In genomic region chr1:6481820-6482471, GRCh38 we compare ENCODE assay signal across 26 cellular contexts. TPM values are rescaled to one million over a fixed set of nuclear protein-coding genes. Genes with fewer than 3 reads are reported as not detected.
DNase-seq lines count a peak whose midpoint lies in the region; ATAC-seq and TF ChIP-seq lines count a peak whose summit lies in the region.
"Had no signal": no experiment of that assay in that cellular context is flagged by ENCODE, and none has a peak within 500 bp of the region (broad histone marks: within the 10 kb centered on the region; RNA-seq: fewer than 3 reads in every experiment).

No MANE protein-coding gene starts in this region.

- DNase-seq in DMS 273 (lab: John Stamatoyannopoulos, UW; ENCODE audit: unreplicated experiment), result peak; percentile 46
- no peak for DNase-seq in DMS 273 treated with DMSO at 0.1 percent for 48 hours (lab: John Stamatoyannopoulos, UW)
- peak; percentile 18 for DNase-seq in colonic mucosa
- DNase-seq in gastrocnemius medialis, result no peak
- DNase-seq in activated CD8-positive, alpha-beta T cell treated with anti-CD3 and anti-CD28 coated beads, Interleukin-2, amount 10 ng/mL, durations not matched to agents 7 days and 5 days, result no peak
- DNase-seq in endodermal cell, result no peak
- DNase-seq: Caco-2; CD8-positive, alpha-beta T cell; DMS79 treated with DMSO at 0.1 percent for 48 hours; Karpas-422; NCI-H1092; NCI-H1417 treated with DMSO at 0.1 percent for 48 hours; NCI-H1694 treated with DMSO at 0.1 percent for 48 hours; NCI-H2081; NCI-H524; NCI-H748 treated with DMSO at 0.1 percent for 48 hours; NK-92 treated with Interleukin-12 subunit alpha and Interleukin-12 subunit beta, amount 100 ng/mL, for 24 hours; PC-3 had no signal

- no peaks in the 10 kb centered on the region for H3K9me3 ChIP-seq in colonic mucosa
- no peaks in the 10 kb centered on the region for H3K9me3 ChIP-seq in gastrocnemius medialis
- H3K9me3 ChIP-seq in endodermal cell (ENCODE audit: control insufficient read depth, low read length), result no peaks in the 10 kb centered on the region
- H3K9me3 ChIP-seq: Caco-2, SJSA1 had no signal

- WGBS in endodermal cell (ENCODE audit: insufficient coverage in 1 of 2, insufficient read length in 1 of 2), 2 experiments, result 94 to 95% methylated on average over 11 to 13 of the region's 13 CpGs

- H3K4me1 ChIP-seq in colonic mucosa, result peaks cover 15% of the 10 kb centered on the region
- peaks cover 0 to 7% of the 10 kb centered on the region in 2 donors for H3K4me1 ChIP-seq in gastrocnemius medialis
- no peaks in the 10 kb centered on the region for H3K4me1 ChIP-seq in endodermal cell (ENCODE audit: control insufficient read depth, insufficient read depth, low read length)
- H3K4me1 ChIP-seq: SJSA1 had no signal

- H3K36me3 Mint-ChIP-seq in nephron (ENCODE audit: low read depth), result no peaks in the 10 kb centered on the region
- no peaks in the 10 kb centered on the region for H3K36me3 Mint-ChIP-seq in activated CD8-positive, alpha-beta T cell treated with anti-CD3 and anti-CD28 coated beads, Interleukin-2, amount 10 ng/mL, durations not matched to agents 7 days and 5 days (ENCODE audit: low read depth)
- peaks cover 5% of the 10 kb centered on the region for H3K36me3 Mint-ChIP-seq in endodermal cell (ENCODE audit: low read depth)
- H3K36me3 Mint-ChIP-seq: CD8-positive, alpha-beta T cell had no signal

- no peak for TF ChIP-seq POLR2A in gastrocnemius medialis (IDR thresholded peaks at IDR 0.05)

- no peak for TF ChIP-seq CTCF in colonic mucosa (IDR thresholded peaks at IDR 0.05)
- no peak for TF ChIP-seq CTCF in nephron (IDR thresholded peaks at IDR 0.05; ENCODE audit: unreplicated experiment in 3 of 3)
- TF ChIP-seq CTCF in gastrocnemius medialis (IDR thresholded peaks at IDR 0.05 in 4 of 5, conservative IDR thresholded peaks at IDR 0.05 in 1 of 5), result no peak
- TF ChIP-seq CTCF in endodermal cell (conservative IDR thresholded peaks at IDR 0.05), result no peak

- no peak for ATAC-seq in gastrocnemius medialis
- ATAC-seq in activated CD8-positive, alpha-beta T cell treated with anti-CD3 and anti-CD28 coated beads, Interleukin-2, amount 10 ng/mL, durations not matched to agents 7 days and 5 days, result no peak
- ATAC-seq: CD8-positive, alpha-beta T cell; HCT116; PC-3; Right ventricle myocardium inferior had no signal

- peak overlapping the region in 1 of 2 donors; percentile 9 for H3K9ac ChIP-seq in colonic mucosa (ENCODE audit: low read depth in 2 of 2, low read length in 2 of 2)
- no peak overlapping the region for H3K9ac ChIP-seq in endodermal cell (ENCODE audit: extremely low read depth, low read length, poor library complexity, severe bottlenecking)

- H3K27ac ChIP-seq in colonic mucosa, result no peak overlapping the region
- no peak overlapping the region for H3K27ac ChIP-seq in gastrocnemius medialis
- H3K27ac ChIP-seq in endodermal cell (ENCODE audit: low read depth, low read length), result no peak overlapping the region
- H3K27ac ChIP-seq: 22Rv1, C4-2B, SJSA1 had no signal

- no peaks in the 10 kb centered on the region for H3K36me3 ChIP-seq in colonic mucosa
- H3K36me3 ChIP-seq in gastrocnemius medialis, result no peaks in the 10 kb centered on the region
- H3K36me3 ChIP-seq in endodermal cell (ENCODE audit: control insufficient read depth, insufficient read depth, low read length), result no peaks in the 10 kb centered on the region
- H3K36me3 ChIP-seq: SJSA1 had no signal

- in situ Hi-C loops in gastrocnemius medialis (cut with MboI; ENCODE audit: low sequenced_read_pairs in 4 of 4), result loop anchor here (10.0 to 25.0 kb wide), 2 partner anchors 155 to 163 kb away; no protein-coding TSS in a partner anchor

- H3K4me3 ChIP-seq in colonic mucosa (no peak overlapping the region), gastrocnemius medialis (no peak overlapping the region), endodermal cell (ENCODE audit: low read length) (no peak overlapping the region)
- H3K4me3 ChIP-seq: SJSA1 had no signal

- CTCF ChIA-PET in activated CD8-positive, alpha-beta T cell treated with anti-CD3 and anti-CD28 coated beads, Interleukin-2, amount 10 ng/mL, durations not matched to agents 7 days and 5 days (lab: Charles Lee), result interaction anchor here (1.2 kb wide), 1 partner anchor 72 kb away, joined by 3 read pairs; the partner anchor contains the start of gene NOL9

- H3K27ac Mint-ChIP-seq in nephron, result peak overlapping the region in 1 of 3 experiments; percentile 24
- no peak overlapping the region for H3K27ac Mint-ChIP-seq in activated CD8-positive, alpha-beta T cell treated with anti-CD3 and anti-CD28 coated beads, Interleukin-2, amount 10 ng/mL, durations not matched to agents 7 days and 5 days
- no peak overlapping the region for H3K27ac Mint-ChIP-seq in endodermal cell
- H3K27ac Mint-ChIP-seq: CD8-positive, alpha-beta T cell had no signal

- H3K27me3 Mint-ChIP-seq in nephron (ENCODE audit: low read depth), result peaks cover 7% of the 10 kb centered on the region
- peaks cover 29% of the 10 kb centered on the region for H3K27me3 Mint-ChIP-seq in activated CD8-positive, alpha-beta T cell treated with anti-CD3 and anti-CD28 coated beads, Interleukin-2, amount 10 ng/mL, durations not matched to agents 7 days and 5 days (ENCODE audit: low read depth)
- H3K27me3 Mint-ChIP-seq in endodermal cell (ENCODE audit: insufficient read depth), result peaks cover 8% of the 10 kb centered on the region

- H3K27me3 ChIP-seq in colonic mucosa (no peaks in the 10 kb centered on the region), gastrocnemius medialis (peaks cover 9 to 18% (median 9%) of the 10 kb centered on the region in 3 donors), endodermal cell (ENCODE audit: control insufficient read depth, insufficient read depth, low read length, poor library complexity, severe bottlenecking) (no peaks in the 10 kb centered on the region)
- H3K27me3 ChIP-seq: SJSA1 had no signal

- POLR2A ChIA-PET in activated CD8-positive, alpha-beta T cell treated with anti-CD3 and anti-CD28 coated beads, Interleukin-2, amount 10 ng/mL, durations not matched to agents 7 days and 5 days (lab: Charles Lee), result no interaction called here

- intact Hi-C loops in colonic mucosa (cut with DNase I), result no loop called here
- intact Hi-C loops in gastrocnemius medialis (cut with DNase I; ENCODE audit: low total_unique reads), result no loop called here

- peak overlapping the region; percentile 17 to 50 (median 26) for H3K4me3 Mint-ChIP-seq in nephron
- H3K4me3 Mint-ChIP-seq in activated CD8-positive, alpha-beta T cell treated with anti-CD3 and anti-CD28 coated beads, Interleukin-2, amount 10 ng/mL, durations not matched to agents 7 days and 5 days, result no peak overlapping the region
- no peak overlapping the region for H3K4me3 Mint-ChIP-seq in endodermal cell
- H3K4me3 Mint-ChIP-seq: B cell; CD8-positive, alpha-beta T cell had no signal

- H3K9me3 Mint-ChIP-seq in nephron (no peaks in the 10 kb centered on the region), endodermal cell (no peaks in the 10 kb centered on the region)
- no peaks in the 10 kb centered on the region for H3K9me3 Mint-ChIP-seq in activated CD8-positive, alpha-beta T cell treated with anti-CD3 and anti-CD28 coated beads, Interleukin-2, amount 10 ng/mL, durations not matched to agents 7 days and 5 days (ENCODE audit: insufficient read depth)
- H3K9me3 Mint-ChIP-seq: CD8-positive, alpha-beta T cell had no signal

- H3K4me1 Mint-ChIP-seq in nephron (peaks cover 11% of the 10 kb centered on the region), endodermal cell (peaks cover 14% of the 10 kb centered on the region)
- H3K4me1 Mint-ChIP-seq in activated CD8-positive, alpha-beta T cell treated with anti-CD3 and anti-CD28 coated beads, Interleukin-2, amount 10 ng/mL, durations not matched to agents 7 days and 5 days (ENCODE audit: low read depth), result peaks cover 11% of the 10 kb centered on the region

RNA-seq across cellular contexts. Expression of gene PLEKHG5, which starts 9.5 kb away (rescaled TPM):
- total RNA-seq in colonic mucosa (10 to 100 TPM; 13.9 to 19.6 TPM), gastrocnemius medialis (1 to 10 TPM; 1.2 to 2.3 (median 1.6) TPM), endodermal cell (10 to 100 TPM; 32.6 to 38.8 TPM)
- total RNA-seq in activated CD8-positive, alpha-beta T cell treated with anti-CD3 and anti-CD28 coated beads, Interleukin-2, amount 10 ng/mL, durations not matched to agents 7 days and 5 days, result 1 to 10 TPM; 2.2 to 2.8 TPM
- polyA plus RNA-seq in endodermal cell (2013, experiment 1 of 2), result 34.4 TPM
- polyA plus RNA-seq in endodermal cell (2013, experiment 2 of 2), result 29.5 TPM

RNA-seq across cellular contexts. Expression of gene TNFRSF25, which starts 16.0 kb away (rescaled TPM):
- total RNA-seq in colonic mucosa (10 to 100 TPM; 33.1 to 87.1 TPM), gastrocnemius medialis (1 to 10 TPM; 1.0 to 4.2 (median 2.7) TPM), endodermal cell (10 to 100 TPM; 25.9 to 26.9 TPM)
- 10 to 100 TPM; 47.7 to 55.8 TPM for total RNA-seq in activated CD8-positive, alpha-beta T cell treated with anti-CD3 and anti-CD28 coated beads, Interleukin-2, amount 10 ng/mL, durations not matched to agents 7 days and 5 days
- polyA plus RNA-seq in endodermal cell (2013, experiment 1 of 2), result 39.9 TPM
- polyA plus RNA-seq in endodermal cell (2013, experiment 2 of 2), result 30.2 TPM

RNA-seq across cellular contexts. Expression of gene ESPN, which starts 57.4 kb away (rescaled TPM):
- total RNA-seq in colonic mucosa (10 to 100 TPM; 74.3 to 98.0 TPM), gastrocnemius medialis (under 1 TPM in 1 of 4 donors, not detected in 3; 0.41 TPM), endodermal cell (10 to 100 TPM in 1 of 2 donors, 1 to 10 TPM in 1; 4.1 to 10.5 TPM)
- 1 to 10 TPM in 1 of 2 experiments, under 1 TPM in 1; 0.61 to 1.0 TPM for total RNA-seq in activated CD8-positive, alpha-beta T cell treated with anti-CD3 and anti-CD28 coated beads, Interleukin-2, amount 10 ng/mL, durations not matched to agents 7 days and 5 days
- polyA plus RNA-seq in endodermal cell (2013, experiment 1 of 2), result 4.7 TPM
- 3.0 TPM for polyA plus RNA-seq in endodermal cell (2013, experiment 2 of 2)
- total RNA-seq: H4, SJSA1 had no signal

Comparison
In these comparisons a context has a peak if more than half of its experiments do, and no peak if none do; other contexts are left out.
1. DNase-seq: peak in DMS 273 (single experiment) and colonic mucosa (single experiment); none in DMS 273 treated with DMSO at 0.1 percent for 48 hours (single experiment), gastrocnemius medialis (0 of 2), activated CD8-positive, alpha-beta T cell treated with anti-CD3 and anti-CD28 coated beads, Interleukin-2, amount 10 ng/mL, durations not matched to agents 7 days and 5 days (single experiment) and endodermal cell (single experiment).
2. H3K4me3 Mint-ChIP-seq: peak in nephron (3 of 3); none in activated CD8-positive, alpha-beta T cell treated with anti-CD3 and anti-CD28 coated beads, Interleukin-2, amount 10 ng/mL, durations not matched to agents 7 days and 5 days (single experiment) and endodermal cell (single experiment).
3. RNA of gene TNFRSF25, which starts 16.0 kb away (total RNA-seq): 33.1 to 87.1 TPM in colonic mucosa, 47.7 to 55.8 TPM in activated CD8-positive, alpha-beta T cell treated with anti-CD3 and anti-CD28 coated beads, Interleukin-2, amount 10 ng/mL, durations not matched to agents 7 days and 5 days and 25.9 to 26.9 TPM in endodermal cell; 1.0 to 4.2 TPM in gastrocnemius medialis; every median in the first group is over 4 times any median in the second.
4. RNA of gene ESPN, which starts 57.4 kb away (total RNA-seq): 74.3 to 98.0 TPM in colonic mucosa; 4.1 to 10.5 TPM in endodermal cell, 0.61 to 1.0 TPM in activated CD8-positive, alpha-beta T cell treated with anti-CD3 and anti-CD28 coated beads, Interleukin-2, amount 10 ng/mL, durations not matched to agents 7 days and 5 days and 0.41 TPM in gastrocnemius medialis; every median in the first group is over 4 times any median in the second.